In the genomic region with DNA sequence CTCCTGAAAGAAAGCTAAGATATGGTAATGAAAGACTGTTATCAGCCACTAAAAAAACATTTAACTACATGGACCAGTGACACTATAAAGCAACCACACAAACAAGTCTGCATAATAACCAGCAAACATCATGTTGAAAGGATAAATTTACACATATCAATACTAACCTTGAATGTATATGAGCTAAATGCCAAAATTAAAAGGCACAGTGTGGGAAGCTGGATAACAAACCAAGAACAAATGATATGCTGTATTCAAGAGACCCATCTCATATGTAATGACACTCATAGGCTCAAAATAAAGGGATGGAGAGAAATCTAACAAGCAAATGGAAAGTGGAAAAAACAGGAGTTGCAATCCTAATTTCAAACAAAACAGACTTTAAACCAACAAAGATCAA, we compare ENCODE assay signal across 27 cellular contexts.
"Had no signal": no experiment of that assay in that cellular context is flagged by ENCODE, and none has a peak within 500 bp of the region (broad histone marks: within the 10 kb centered on the region; RNA-seq: fewer than 3 reads in every experiment).

No MANE protein-coding gene starts in this region.

- DNase-seq: stimulated activated CD4-positive, alpha-beta T cell treated with anti-CD3 and anti-CD28 coated beads, Interleukin-2, amount 100 ng/mL, for 48 hours; stimulated activated CD4-positive, alpha-beta T cell treated with anti-CD3 and anti-CD28 coated beads, Interleukin-4, amount 100 ng/mL, for 1 hour; stimulated activated CD4-positive, alpha-beta T cell treated with anti-CD3 and anti-CD28 coated beads, Interleukin-4, amount 100 ng/mL, for 24 hours; stimulated activated CD4-positive, alpha-beta T cell treated with anti-CD3 and anti-CD28 coated beads, Interleukin-4, amount 100 ng/mL, for 4 hours; stimulated activated CD8-positive, alpha-beta memory T cell treated with anti-CD3 and anti-CD28 coated beads, Interleukin-4, amount 100 ng/mL, for 48 hours; stimulated activated naive B cell treated with anti-CD40 and anti-IgM and Interleukin-4, amounts not matched to agents 10 μg/mL and 1 μg/mL and 100 μg/mL, for 72 hours; stimulated activated naive CD4-positive, alpha-beta T cell; stimulated activated naive CD4-positive, alpha-beta T cell treated with Interleukin-2 at 50 U/mL for 16 hours; stimulated activated naive CD8-positive, alpha-beta T cell treated with anti-CD3 and anti-CD28 coated beads, Interleukin-15, amount 100 ng/mL, for 72 hours; stimulated activated naive CD8-positive, alpha-beta T cell treated with anti-CD3 and anti-CD28 coated beads, Interleukin-15, Interleukin-2, amounts not matched to agents 100 U/mL and 50 U/mL, for 24 hours; stomach; substantia nigra; testis; thyroid gland; tibial artery; transverse colon; trophoblast cell; upper lobe of left lung; upper lobe of right lung; uterus had no signal

- H3K9me3 ChIP-seq: suprapubic skin, testis, thyroid gland, upper lobe of right lung, uterus, vagina had no signal

- H3K27me3 ChIP-seq: stomach, suprapubic skin, testis, thyroid gland, tibial artery, tibial nerve, transverse colon, upper lobe of left lung, upper lobe of right lung, uterus, vagina had no signal

- H3K27ac ChIP-seq: stomach, suprapubic skin, testis, thoracic aorta, thyroid gland, tibial artery, tibial nerve, transverse colon, upper lobe of left lung, upper lobe of right lung, uterus, vagina had no signal

- H3K4me1 ChIP-seq: stomach, suprapubic skin, testis, thyroid gland, tibial artery, tibial nerve, transverse colon, upper lobe of left lung, upper lobe of right lung, uterus, vagina had no signal

- H3K36me3 ChIP-seq: stomach, suprapubic skin, thoracic aorta, thyroid gland, tibial artery, tibial nerve, transverse colon, upper lobe of left lung, upper lobe of right lung, uterus, vagina had no signal

- ATAC-seq: stimulated activated effector memory CD8-positive, alpha-beta T cell treated with anti-CD3 and anti-CD28 coated beads, Interleukin-12 subunit alpha, Interleukin-12 subunit beta, amount 100 ng/mL, for 72 hours; stimulated activated memory B cell treated with anti-CD40 and anti-IgM and Interleukin-4, amounts not matched to agents 10 μg/mL and 1 μg/mL and 100 μg/mL, for 72 hours; stimulated activated naive B cell treated with anti-CD40 and anti-IgM and Interleukin-4, amounts not matched to agents 10 μg/mL and 1 μg/mL and 100 μg/mL, for 72 hours; stimulated activated naive CD8-positive, alpha-beta T cell treated with anti-CD3 and anti-CD28 coated beads, Interleukin-15, amount 100 ng/mL, for 72 hours; stimulated activated naive CD8-positive, alpha-beta T cell treated with anti-CD3 and anti-CD28 coated beads, Interleukin-15, Interleukin-2, amounts not matched to agents 100 U/mL and 50 U/mL, for 24 hours; upper lobe of right lung had no signal

- H3K4me3 ChIP-seq: stomach, suprapubic skin, testis, thoracic aorta, thyroid gland, tibial artery, tibial nerve, transverse colon, upper lobe of left lung, upper lobe of right lung, uterus, vagina had no signal

- FAIRE-seq: urothelium cell line had no signal
